In genomic region chr20:41169184-41169690, GRCh38 we compare ENCODE assay signal across 25 cellular contexts. TPM values are rescaled to one million over a fixed set of nuclear protein-coding genes. Genes with fewer than 3 reads are reported as not detected.
DNase-seq lines count a peak whose midpoint lies in the region; ATAC-seq, FAIRE-seq and TF ChIP-seq lines count a peak whose summit lies in the region.
"Had no signal": no experiment of that assay in that cellular context is flagged by ENCODE, and none has a peak within 500 bp of the region (broad histone marks: within the 10 kb centered on the region; RNA-seq: fewer than 3 reads in every experiment).

No MANE protein-coding gene starts in this region.

- no peak overlapping the region for H3K4me3 Mint-ChIP-seq in stimulated activated naive CD8-positive, alpha-beta T cell treated with anti-CD3 and anti-CD28 coated beads, Interleukin-15, Interleukin-2, amounts not matched to agents 100 ng/mL and 50 ng/mL, for 24 hours
- H3K4me3 Mint-ChIP-seq: activated naive CD8-positive, alpha-beta T cell treated with anti-CD3 and anti-CD28 coated beads, Interleukin-2, amount 10 ng/mL, durations not matched to agents 7 days and 5 days had no signal

- no peak for ATAC-seq in stimulated activated naive CD8-positive, alpha-beta T cell treated with anti-CD3 and anti-CD28 coated beads, Interleukin-15, Interleukin-2, amounts not matched to agents 100 U/mL and 50 U/mL, for 24 hours

- H3K4me1 ChIP-seq in vagina = peaks cover 24% of the 10 kb centered on the region

- no peak overlapping the region for H3K4me3 ChIP-seq in vagina
- H3K4me3 ChIP-seq: BLaER1, heart left ventricle, lung, skin epidermis, thoracic aorta had no signal

- no peak for TF ChIP-seq POLR2A in vagina (IDR thresholded peaks at IDR 0.05)

- H3K4me1 Mint-ChIP-seq in stimulated activated naive CD8-positive, alpha-beta T cell treated with anti-CD3 and anti-CD28 coated beads, Interleukin-15, Interleukin-2, amounts not matched to agents 100 ng/mL and 50 ng/mL, for 24 hours (ENCODE audit: low read depth) = peaks cover 33% of the 10 kb centered on the region

- peak overlapping the region; percentile 31 for H3K27ac Mint-ChIP-seq in stimulated activated naive CD8-positive, alpha-beta T cell treated with anti-CD3 and anti-CD28 coated beads, Interleukin-15, Interleukin-2, amounts not matched to agents 100 ng/mL and 50 ng/mL, for 24 hours
- H3K27ac Mint-ChIP-seq: activated naive CD8-positive, alpha-beta T cell treated with anti-CD3 and anti-CD28 coated beads, Interleukin-2, amount 10 ng/mL, durations not matched to agents 7 days and 5 days had no signal

- FAIRE-seq in GM19239 (lab: Jason Lieb, UNC) = no peak
- FAIRE-seq: GM12892 had no signal

- H3K36me3 Mint-ChIP-seq in stimulated activated naive CD8-positive, alpha-beta T cell treated with anti-CD3 and anti-CD28 coated beads, Interleukin-15, Interleukin-2, amounts not matched to agents 100 ng/mL and 50 ng/mL, for 24 hours (ENCODE audit: low read depth) = peaks cover 77% of the 10 kb centered on the region

- no peaks in the 10 kb centered on the region for H3K9me3 Mint-ChIP-seq in stimulated activated naive CD8-positive, alpha-beta T cell treated with anti-CD3 and anti-CD28 coated beads, Interleukin-15, Interleukin-2, amounts not matched to agents 100 ng/mL and 50 ng/mL, for 24 hours
- H3K9me3 Mint-ChIP-seq: activated naive CD8-positive, alpha-beta T cell treated with anti-CD3 and anti-CD28 coated beads, Interleukin-2, amount 10 ng/mL, durations not matched to agents 7 days and 5 days had no signal

- intact Hi-C loops in vagina (cut with DNase I) = no loop called here

- no peaks in the 10 kb centered on the region for H3K27me3 ChIP-seq in vagina
- H3K27me3 ChIP-seq: heart left ventricle had no signal

- no peaks in the 10 kb centered on the region for H3K27me3 Mint-ChIP-seq in stimulated activated naive CD8-positive, alpha-beta T cell treated with anti-CD3 and anti-CD28 coated beads, Interleukin-15, Interleukin-2, amounts not matched to agents 100 ng/mL and 50 ng/mL, for 24 hours
- H3K27me3 Mint-ChIP-seq: activated naive CD8-positive, alpha-beta T cell treated with anti-CD3 and anti-CD28 coated beads, Interleukin-2, amount 10 ng/mL, durations not matched to agents 7 days and 5 days had no signal

- TF ChIP-seq CTCF in vagina (IDR thresholded peaks at IDR 0.05) = no peak

- H3K27ac ChIP-seq in vagina = peak overlapping the region; percentile 4
- H3K27ac ChIP-seq: 22Rv1, BLaER1, thoracic aorta, VCaP had no signal

- H3K9me3 ChIP-seq in vagina = no peaks in the 10 kb centered on the region
- H3K9me3 ChIP-seq: BLaER1, heart left ventricle, thoracic aorta had no signal

- peak; percentile 12 for DNase-seq in activated CD4-positive, CD25-positive, alpha-beta regulatory T cell treated with anti-CD3 and anti-CD28 coated beads, Interleukin-2, amount 50 U/mL, for 72 hours
- DNase-seq in activated CD4-positive, CD25-positive, alpha-beta regulatory T cell (lab: John Stamatoyannopoulos, UW) = no peak
- DNase-seq in stimulated activated naive CD8-positive, alpha-beta T cell treated with anti-CD3 and anti-CD28 coated beads, Interleukin-15, Interleukin-2, amounts not matched to agents 100 U/mL and 50 U/mL, for 24 hours = no peak
- DNase-seq in mesenteric fat pad (ENCODE audit: low spot score) (peak; percentile 74), vagina (ENCODE audit: extremely low spot score in 2 of 2) (no peak), GM19239 (ENCODE audit: insufficient read length, low spot score) (no peak)
- DNase-seq in stimulated activated CD4-positive, alpha-beta T cell treated with anti-CD3 and anti-CD28 coated beads, Interleukin-4, amount 100 ng/mL, for 1 hour = no peak
- DNase-seq: DMS153; effector CD8-positive, alpha-beta T cell; GF-D8; Karpas-422; NCI-H1105; NCI-H524 treated with DMSO at 0.1 percent for 48 hours; SHP77 treated with DMSO at 0.1 percent for 48 hours; stimulated activated CD4-positive, alpha-beta T cell treated with anti-CD3 and anti-CD28 coated beads, Interleukin-4, amount 100 ng/mL, for 24 hours had no signal

- peaks cover 0 to 86% of the 10 kb centered on the region in 2 donors for H3K36me3 ChIP-seq in vagina

RNA-seq across cellular contexts. Expression of gene PLCG1, which starts 31.9 kb away (rescaled TPM):
- 76.1 TPM for total RNA-seq in mesenteric fat pad
- 138 TPM for total RNA-seq in vagina

Comparison
In these comparisons a context has a peak if more than half of its experiments do, and no peak if none do; other contexts are left out.
1. DNase-seq: peak in activated CD4-positive, CD25-positive, alpha-beta regulatory T cell treated with anti-CD3 and anti-CD28 coated beads, Interleukin-2, amount 50 U/mL, for 72 hours (single experiment) and mesenteric fat pad (single experiment); none in activated CD4-positive, CD25-positive, alpha-beta regulatory T cell (0 of 4), stimulated activated naive CD8-positive, alpha-beta T cell treated with anti-CD3 and anti-CD28 coated beads, Interleukin-15, Interleukin-2, amounts not matched to agents 100 U/mL and 50 U/mL, for 24 hours (single experiment), vagina (0 of 2), GM19239 (single experiment) and stimulated activated CD4-positive, alpha-beta T cell treated with anti-CD3 and anti-CD28 coated beads, Interleukin-4, amount 100 ng/mL, for 1 hour (single experiment).